Comparison of ENCODE assay signal across 8 cellular contexts in genomic region chrX:64894454-64895038, GRCh38.
DNase-seq lines count a peak whose midpoint lies in the region; ATAC-seq and TF ChIP-seq lines count a peak whose summit lies in the region.

No MANE protein-coding gene starts in this region.

- no peak overlapping the region for H2BK15ac ChIP-seq in H9 (ENCODE audit: low read depth, low read length)

- H4K91ac ChIP-seq in H9 (ENCODE audit: insufficient read length, low read depth, low read length), result no peak overlapping the region

- H3T11ph ChIP-seq in H9 (ENCODE audit: low read length), result no peak overlapping the region

- H3K9ac ChIP-seq in H9 (ENCODE audit: extremely low read depth, insufficient read length, low read length), result no peak overlapping the region
- no peak overlapping the region for H3K9ac ChIP-seq in NT2/D1 (ENCODE audit: insufficient read length, low read depth)

- H3K9me3 ChIP-seq in H9 (ENCODE audit: control insufficient read depth, low read depth, low read length), result peaks cover 27% of the 10 kb centered on the region
- peaks cover 8% of the 10 kb centered on the region; the same call in 1 of the 2 replicates for H3K9me3 ChIP-seq in NT2/D1 (ENCODE audit: insufficient read depth, low read length)

- TF ChIP-seq CTCF in GM12873 (IDR thresholded peaks at IDR 0.05; ENCODE audit: insufficient read depth, low read depth, low read length, missing control alignments) (peak; percentile 78), H9 (conservative IDR thresholded peaks at IDR 0.05) (peak; percentile 80)

- H4K20me1 ChIP-seq in H9 (ENCODE audit: control insufficient read depth, insufficient read depth, insufficient read length), result no peaks in the 10 kb centered on the region

- no peak overlapping the region for H2BK5ac ChIP-seq in H9 (ENCODE audit: insufficient read length, low read length)

- no peaks in the 10 kb centered on the region for H3K36me3 ChIP-seq in NT2/D1 (ENCODE audit: insufficient read depth, insufficient read length, low read length)

- H3K27me3 ChIP-seq in H9 (ENCODE audit: insufficient read depth, low read length) (no peaks in the 10 kb centered on the region), NT2/D1 (ENCODE audit: insufficient read depth, insufficient read length) (no peaks in the 10 kb centered on the region)

- H3K79me1 ChIP-seq in H9 (ENCODE audit: insufficient read depth, low read depth, low read length, poor library complexity, severe bottlenecking), result no peaks in the 10 kb centered on the region

- no peak overlapping the region for H3K4me2 ChIP-seq in H9 (ENCODE audit: insufficient read depth, insufficient read length, low read length)

- H3K23me2 ChIP-seq in H9 (ENCODE audit: insufficient read length, low read depth, low read length, poor library complexity, severe bottlenecking), result no peaks in the 10 kb centered on the region

- no peak overlapping the region for H3K56ac ChIP-seq in H9 (ENCODE audit: insufficient read length, low read depth, low read length)

- H2AFZ ChIP-seq in H9 (ENCODE audit: low read length), result no peak overlapping the region

- no peak overlapping the region for H3K18ac ChIP-seq in H9 (ENCODE audit: insufficient read length, low read depth, low read length)

- DNase-seq in H9 (peak; percentile 63), NT2/D1 (ENCODE audit: low read depth, low spot score) (peak; percentile 42), left lobe of liver (ENCODE audit: low spot score) (peak; percentile 50), DMS79 (lab: John Stamatoyannopoulos, UW) (no peak), NCI-H510A (lab: John Stamatoyannopoulos, UW) (no peak)

- peaks cover 5 to 18% (median 13%) of the 10 kb centered on the region in 3 experiments for H3K36me3 Mint-ChIP-seq in H9 (ENCODE audit: insufficient read depth in 1 of 3, low read depth in 3 of 3)
- H3K36me3 Mint-ChIP-seq in activated naive CD8-positive, alpha-beta T cell, result no peaks in the 10 kb centered on the region
- H3K36me3 Mint-ChIP-seq in stimulated activated memory B cell treated with anti-CD40 and anti-IgM and Interleukin-4, amounts not matched to agents 10 μg/mL and 1 μg/mL and 100 μg/mL, for 72 hours, result peaks cover 6% of the 10 kb centered on the region

- H3K27ac Mint-ChIP-seq in H9, result no peak overlapping the region; a peak in 2 of 7 replicates
- H3K27ac Mint-ChIP-seq in activated naive CD8-positive, alpha-beta T cell, result peak overlapping the region; percentile 34
- no peak overlapping the region for H3K27ac Mint-ChIP-seq in stimulated activated memory B cell treated with anti-CD40 and anti-IgM and Interleukin-4, amounts not matched to agents 10 μg/mL and 1 μg/mL and 100 μg/mL, for 72 hours

- H3K79me2 ChIP-seq in H9 (ENCODE audit: insufficient read depth, low read length), result no peaks in the 10 kb centered on the region

- no peak overlapping the region for H2BK12ac ChIP-seq in H9 (ENCODE audit: insufficient read length, low read depth, low read length)

- no peak overlapping the region for H3K27ac ChIP-seq in H9 (ENCODE audit: insufficient read length, low read depth, low read length)

- WGBS in H9 (ENCODE audit: extremely low coverage, insufficient read length, low lambda C conversion rate), result no CpG with 5 or more reads among the region's 10 CpGs

- peak; percentile 94 for ATAC-seq in left lobe of liver
- no peak for ATAC-seq in stimulated activated memory B cell treated with anti-CD40 and anti-IgM and Interleukin-4, amounts not matched to agents 10 μg/mL and 1 μg/mL and 100 μg/mL, for 72 hours

- H3K14ac ChIP-seq in H9 (ENCODE audit: insufficient read depth, low read length), result no peak overlapping the region

- H3K27me3 Mint-ChIP-seq in H9 (ENCODE audit: low read depth), result no peaks in the 10 kb centered on the region
- no peaks in the 10 kb centered on the region for H3K27me3 Mint-ChIP-seq in activated naive CD8-positive, alpha-beta T cell
- no peaks in the 10 kb centered on the region for H3K27me3 Mint-ChIP-seq in stimulated activated memory B cell treated with anti-CD40 and anti-IgM and Interleukin-4, amounts not matched to agents 10 μg/mL and 1 μg/mL and 100 μg/mL, for 72 hours

- no peaks in the 10 kb centered on the region for H3K4me1 ChIP-seq in H9 (ENCODE audit: insufficient read depth, low read length)
- H3K4me1 ChIP-seq in NT2/D1 (ENCODE audit: insufficient read depth, insufficient read length), result no peaks in the 10 kb centered on the region

- H3K4me3 Mint-ChIP-seq in H9, result no peak overlapping the region
- no peak overlapping the region for H3K4me3 Mint-ChIP-seq in activated naive CD8-positive, alpha-beta T cell
- no peak overlapping the region for H3K4me3 Mint-ChIP-seq in stimulated activated memory B cell treated with anti-CD40 and anti-IgM and Interleukin-4, amounts not matched to agents 10 μg/mL and 1 μg/mL and 100 μg/mL, for 72 hours

- no peak overlapping the region for H3K23ac ChIP-seq in H9 (ENCODE audit: insufficient read length, low read depth, low read length)

- no peak overlapping the region for H3K4ac ChIP-seq in H9 (ENCODE audit: low read depth, low read length)

- H4K5ac ChIP-seq in H9 (ENCODE audit: insufficient read length, low read depth, low read length), result no peak overlapping the region

- H3K4me1 Mint-ChIP-seq in H9, result no peaks in the 10 kb centered on the region
- peaks cover 4% of the 10 kb centered on the region for H3K4me1 Mint-ChIP-seq in activated naive CD8-positive, alpha-beta T cell (ENCODE audit: low read depth)
- H3K4me1 Mint-ChIP-seq in stimulated activated memory B cell treated with anti-CD40 and anti-IgM and Interleukin-4, amounts not matched to agents 10 μg/mL and 1 μg/mL and 100 μg/mL, for 72 hours, result no peaks in the 10 kb centered on the region

- no peak overlapping the region for H3K4me3 ChIP-seq in NT2/D1 (ENCODE audit: insufficient read length, low read depth)

- peaks cover 71 to 74% of the 10 kb centered on the region in 2 experiments for H3K9me3 Mint-ChIP-seq in H9
- H3K9me3 Mint-ChIP-seq in activated naive CD8-positive, alpha-beta T cell (ENCODE audit: low read depth), result no peaks in the 10 kb centered on the region
- H3K9me3 Mint-ChIP-seq in stimulated activated memory B cell treated with anti-CD40 and anti-IgM and Interleukin-4, amounts not matched to agents 10 μg/mL and 1 μg/mL and 100 μg/mL, for 72 hours, result peaks cover 9% of the 10 kb centered on the region

- no peak overlapping the region for H4K8ac ChIP-seq in H9 (replicated peaks; ENCODE audit: insufficient read length, low read depth, low read length)

- no peak overlapping the region for H2BK20ac ChIP-seq in H9 (ENCODE audit: low read depth, low read length, poor library complexity, severe bottlenecking)

- H2AK5ac ChIP-seq in H9 (ENCODE audit: insufficient read length, low read length), result no peak overlapping the region

- H2BK120ac ChIP-seq in H9 (ENCODE audit: low read depth, low read length, poor library complexity, severe bottlenecking), result no peak overlapping the region

Comparison
In these comparisons a context has a peak if more than half of its experiments do, and no peak if none do; other contexts are left out.
1. DNase-seq: peak in H9 (single experiment), NT2/D1 (single experiment) and left lobe of liver (single experiment); none in DMS79 (single experiment) and NCI-H510A (single experiment).